ENCODE assay signal across 13 cellular contexts in the genomic region with DNA sequence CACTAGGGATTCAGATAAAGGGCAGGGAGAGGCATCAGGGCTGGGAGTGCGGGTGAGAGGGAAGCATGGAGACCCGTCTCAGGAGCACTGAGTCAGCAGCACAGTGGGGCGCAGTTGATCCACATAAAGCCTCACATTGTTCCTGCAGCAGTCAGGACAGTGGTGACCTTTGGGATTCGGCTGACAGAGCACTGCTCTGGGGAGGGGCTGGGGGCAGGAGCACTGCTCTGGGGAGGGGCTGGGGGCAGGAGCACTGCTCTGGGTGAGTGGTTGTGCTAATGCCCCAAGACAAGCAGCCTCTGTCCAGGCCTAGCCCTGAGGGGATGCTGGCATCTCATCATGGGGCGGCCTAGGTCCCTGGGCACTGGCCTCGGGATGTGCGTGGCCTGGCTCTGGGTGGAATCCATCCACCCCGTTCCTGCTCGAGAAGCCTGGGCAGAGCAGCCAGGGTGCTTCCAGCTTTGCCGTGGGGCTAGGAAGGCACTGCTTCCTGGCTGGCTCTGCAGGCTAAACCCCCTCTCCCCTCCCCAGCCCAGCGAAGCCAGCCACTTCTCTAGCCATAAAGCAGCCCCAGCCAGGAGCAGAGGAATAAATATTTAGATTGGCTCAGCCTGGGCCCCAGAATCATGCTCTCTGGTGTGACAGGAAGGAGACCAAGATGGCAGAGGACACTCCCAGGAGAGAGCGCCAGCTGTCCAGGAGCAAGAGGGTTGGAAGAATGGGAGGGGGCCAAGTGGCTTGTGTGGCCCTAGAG. TPM values are rescaled to one million over a fixed set of nuclear protein-coding genes. Genes with fewer than 3 reads are reported as not detected.
A peak's percentile ranks its signal among the peaks of the same experiment; 100 is the strongest.
DNase-seq lines count a peak whose midpoint lies in the region; ATAC-seq and TF ChIP-seq lines count a peak whose summit lies in the region.
"Had no signal": no experiment of that assay in that cellular context is flagged by ENCODE, and none has a peak within 500 bp of the region (broad histone marks: within the 10 kb centered on the region; RNA-seq: fewer than 3 reads in every experiment).

No MANE protein-coding gene starts in this region.

- H3K27ac Mint-ChIP-seq in nephron: peak overlapping the region in 2 of 3 experiments; percentile 45 to 82
- no peak overlapping the region for H3K27ac Mint-ChIP-seq in CD4-positive, alpha-beta T cell
- H3K27ac Mint-ChIP-seq in activated naive CD8-positive, alpha-beta T cell treated with anti-CD3 and anti-CD28 coated beads for 36 hours: no peak overlapping the region
- H3K27ac Mint-ChIP-seq: natural killer cell treated with Interleukin-12 subunit alpha and Interleukin-12 subunit beta and Interleukin-15 and Interleukin-18, amount 100 ng/mL, for 72 hours had no signal

- H3K27ac ChIP-seq in VCaP (peak overlapping the region; percentile 75), temporal lobe (ENCODE audit: low read depth, low read length) (peak overlapping the region; percentile 97)
- no peak overlapping the region for H3K27ac ChIP-seq in CD4-positive, alpha-beta T cell (ENCODE audit: low read depth, low read length)

- no peaks in the 10 kb centered on the region for H3K9me3 ChIP-seq in CD4-positive, alpha-beta T cell (ENCODE audit: control insufficient read depth, low read length)

- peaks cover 33% of the 10 kb centered on the region for H3K4me1 Mint-ChIP-seq in nephron
- peaks cover 2% of the 10 kb centered on the region for H3K4me1 Mint-ChIP-seq in CD4-positive, alpha-beta T cell (ENCODE audit: low read depth)
- H3K4me1 Mint-ChIP-seq in activated naive CD8-positive, alpha-beta T cell treated with anti-CD3 and anti-CD28 coated beads for 36 hours: peaks cover 6% of the 10 kb centered on the region

- intact Hi-C loops in Right ventricle myocardium superior (cut with DNase I): loop anchor here (5.0 kb wide), 1 partner anchor 36 kb away; no protein-coding TSS in a partner anchor
- intact Hi-C loops in CD4-positive, alpha-beta T cell (cut with DNase I, micrococcal nuclease): no loop called here

- CTCF ChIA-PET in CD4-positive, alpha-beta T cell (lab: Charles Lee): no interaction called here

- TF ChIP-seq CTCF in VCaP (conservative IDR thresholded peaks at IDR 0.05) (no peak), nephron (IDR thresholded peaks at IDR 0.05; ENCODE audit: unreplicated experiment in 3 of 3) (no peak)
- no peak for TF ChIP-seq CTCF in CD4-positive, alpha-beta T cell (IDR thresholded peaks at IDR 0.05)

- no peak for DNase-seq in Right ventricle myocardium superior
- no peak for DNase-seq in stimulated activated CD4-positive, alpha-beta T cell treated with anti-CD3 and anti-CD28 coated beads, Interleukin-12 subunit alpha, Interleukin-12 subunit beta, amount 100 ng/mL, for 4 hours
- no peak for DNase-seq in activated effector memory CD4-positive, alpha-beta T cell treated with Interleukin-2 at 50 U/mL for 16 hours
- no peak for DNase-seq in CD4-positive, alpha-beta T cell
- DNase-seq in activated naive CD8-positive, alpha-beta T cell treated with anti-CD3 and anti-CD28 coated beads for 36 hours: no peak
- DNase-seq: MM.1S; NCI-H446 treated with DMSO at 0.1 percent for 48 hours; stimulated activated CD4-positive, alpha-beta T cell treated with anti-CD3 and anti-CD28 coated beads, Interleukin-4, amount 100 ng/mL, for 4 hours; stimulated activated naive CD8-positive, alpha-beta T cell treated with anti-CD3 and anti-CD28 coated beads, Interleukin-15, amount 100 ng/mL, for 72 hours had no signal

- H3K27me3 ChIP-seq in CD4-positive, alpha-beta T cell (ENCODE audit: control insufficient read depth, insufficient read depth, low read length): no peaks in the 10 kb centered on the region

- H3K36me3 Mint-ChIP-seq in nephron (ENCODE audit: low read depth): peaks cover 24% of the 10 kb centered on the region
- H3K36me3 Mint-ChIP-seq in CD4-positive, alpha-beta T cell (ENCODE audit: low read depth): no peaks in the 10 kb centered on the region
- no peaks in the 10 kb centered on the region for H3K36me3 Mint-ChIP-seq in activated naive CD8-positive, alpha-beta T cell treated with anti-CD3 and anti-CD28 coated beads for 36 hours
- H3K36me3 Mint-ChIP-seq: natural killer cell treated with Interleukin-12 subunit alpha and Interleukin-12 subunit beta and Interleukin-15 and Interleukin-18, amount 100 ng/mL, for 72 hours had no signal

- no peaks in the 10 kb centered on the region for H3K9me3 Mint-ChIP-seq in nephron
- no peaks in the 10 kb centered on the region for H3K9me3 Mint-ChIP-seq in CD4-positive, alpha-beta T cell
- no peaks in the 10 kb centered on the region for H3K9me3 Mint-ChIP-seq in activated naive CD8-positive, alpha-beta T cell treated with anti-CD3 and anti-CD28 coated beads for 36 hours
- H3K9me3 Mint-ChIP-seq: natural killer cell treated with Interleukin-12 subunit alpha and Interleukin-12 subunit beta and Interleukin-15 and Interleukin-18, amount 100 ng/mL, for 72 hours; stimulated activated naive CD8-positive, alpha-beta T cell treated with anti-CD3 and anti-CD28 coated beads, Interleukin-15, amount 100 ng/mL, for 72 hours had no signal

- POLR2A ChIA-PET in CD4-positive, alpha-beta T cell (lab: Charles Lee): no interaction called here

- no peak overlapping the region for H3K4me3 Mint-ChIP-seq in nephron
- no peak overlapping the region for H3K4me3 Mint-ChIP-seq in CD4-positive, alpha-beta T cell
- no peak overlapping the region for H3K4me3 Mint-ChIP-seq in activated naive CD8-positive, alpha-beta T cell treated with anti-CD3 and anti-CD28 coated beads for 36 hours
- H3K4me3 Mint-ChIP-seq: natural killer cell treated with Interleukin-12 subunit alpha and Interleukin-12 subunit beta and Interleukin-15 and Interleukin-18, amount 100 ng/mL, for 72 hours; stimulated activated naive CD8-positive, alpha-beta T cell treated with anti-CD3 and anti-CD28 coated beads, Interleukin-15, amount 100 ng/mL, for 72 hours had no signal

- peak; percentile 12 for ATAC-seq in Right ventricle myocardium superior (ENCODE audit: poor library complexity)
- ATAC-seq in CD4-positive, alpha-beta T cell (ENCODE audit: poor library complexity): no peak
- ATAC-seq: natural killer cell treated with Interleukin-12 subunit alpha and Interleukin-12 subunit beta and Interleukin-15 and Interleukin-18, amount 100 ng/mL, for 72 hours; stimulated activated naive CD8-positive, alpha-beta T cell treated with anti-CD3 and anti-CD28 coated beads, Interleukin-15, amount 100 ng/mL, for 72 hours had no signal

- H3K27me3 Mint-ChIP-seq in nephron (ENCODE audit: low read depth): peaks cover 9% of the 10 kb centered on the region
- no peaks in the 10 kb centered on the region for H3K27me3 Mint-ChIP-seq in CD4-positive, alpha-beta T cell
- H3K27me3 Mint-ChIP-seq in activated naive CD8-positive, alpha-beta T cell treated with anti-CD3 and anti-CD28 coated beads for 36 hours: no peaks in the 10 kb centered on the region
- H3K27me3 Mint-ChIP-seq: natural killer cell treated with Interleukin-12 subunit alpha and Interleukin-12 subunit beta and Interleukin-15 and Interleukin-18, amount 100 ng/mL, for 72 hours; stimulated activated naive CD8-positive, alpha-beta T cell treated with anti-CD3 and anti-CD28 coated beads, Interleukin-15, amount 100 ng/mL, for 72 hours had no signal

RNA-seq across cellular contexts. Expression of gene OAF, which starts 7.3 kb away (rescaled TPM):
- total RNA-seq in Right ventricle myocardium superior (30.0 TPM), temporal lobe (1.2 TPM)
- 1 to 10 TPM; 3.1 to 3.2 TPM for total RNA-seq in CD4-positive, alpha-beta T cell
- 1 to 10 TPM; 3.0 to 3.6 TPM for total RNA-seq in activated naive CD8-positive, alpha-beta T cell treated with anti-CD3 and anti-CD28 coated beads for 36 hours

RNA-seq across cellular contexts. Expression of gene POU2F3, which starts 21.8 kb away (rescaled TPM):
- total RNA-seq in Right ventricle myocardium superior (not detected), temporal lobe (not detected)
- total RNA-seq in CD4-positive, alpha-beta T cell: not detected
- not detected for total RNA-seq in activated naive CD8-positive, alpha-beta T cell treated with anti-CD3 and anti-CD28 coated beads for 36 hours
- total RNA-seq: natural killer cell treated with Interleukin-12 subunit alpha and Interleukin-12 subunit beta and Interleukin-15 and Interleukin-18, amount 100 ng/mL, for 72 hours had no signal

Comparison
In these comparisons a context has a peak if more than half of its experiments do, and no peak if none do; other contexts are left out.
1. H3K27ac Mint-ChIP-seq: peak in nephron (2 of 3); none in CD4-positive, alpha-beta T cell (single experiment) and activated naive CD8-positive, alpha-beta T cell treated with anti-CD3 and anti-CD28 coated beads for 36 hours (single experiment).